18 cellular contexts compared by ENCODE assay signal in the genomic region with DNA sequence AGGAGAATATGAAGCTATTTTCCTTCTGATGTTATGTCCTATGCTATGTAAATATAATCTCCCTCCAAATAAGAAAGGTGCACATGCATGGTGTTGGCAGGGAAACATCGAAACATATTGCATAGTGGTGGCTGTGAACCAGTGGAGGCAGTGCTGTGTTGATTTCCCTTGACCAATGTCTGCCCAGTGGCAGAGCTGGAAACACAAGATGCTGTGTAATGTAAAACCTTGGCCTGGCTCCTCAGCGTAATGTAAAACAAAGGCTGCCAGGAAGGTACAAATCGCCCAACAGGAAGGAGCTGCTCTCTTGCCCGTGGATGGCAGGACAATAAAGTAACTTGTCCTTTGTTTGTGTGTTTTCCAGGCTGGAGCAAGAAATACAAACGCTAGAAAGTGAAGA.
A peak's percentile ranks its signal among the peaks of the same experiment; 100 is the strongest.
DNase-seq lines count a peak whose midpoint lies in the region; ATAC-seq and TF ChIP-seq lines count a peak whose summit lies in the region.
"Had no signal": no experiment of that assay in that cellular context is flagged by ENCODE, and none has a peak within 500 bp of the region (broad histone marks: within the 10 kb centered on the region; RNA-seq: fewer than 3 reads in every experiment).

No MANE protein-coding gene starts in this region.

- H3K4me1 Mint-ChIP-seq in activated naive CD4-positive, alpha-beta T cell treated with anti-CD3 and anti-CD28 coated beads, Interleukin-2, amount 10 ng/mL, durations not matched to agents 7 days and 5 days: peaks cover 30% of the 10 kb centered on the region

- H3K27me3 ChIP-seq in left ventricle myocardium inferior (ENCODE audit: low read depth): no peaks in the 10 kb centered on the region
- no peaks in the 10 kb centered on the region for H3K27me3 ChIP-seq in lower lobe of right lung (ENCODE audit: low read depth)
- H3K27me3 ChIP-seq: gastroesophageal sphincter had no signal

- H4K20me1 ChIP-seq in OCI-LY7 (ENCODE audit: insufficient read depth, low read length): no peaks in the 10 kb centered on the region

- H3K4me1 ChIP-seq in left ventricle myocardium inferior (peaks cover 45% of the 10 kb centered on the region), OCI-LY7 (ENCODE audit: insufficient read depth, low read length, poor library complexity, severe bottlenecking) (peaks cover 72% of the 10 kb centered on the region), lower lobe of right lung (peaks cover 16% of the 10 kb centered on the region)

- CTCF ChIA-PET in OCI-LY7 (lab: Charles Lee; ENCODE audit: unreplicated experiment): interaction anchor here (1.4 kb wide), 1 partner anchor 225 kb away, joined by 4 read pairs; no protein-coding TSS in a partner anchor
- CTCF ChIA-PET in activated naive CD4-positive, alpha-beta T cell treated with anti-CD3 and anti-CD28 coated beads, Interleukin-2, amount 10 ng/mL, durations not matched to agents 7 days and 5 days (lab: Charles Lee): no interaction called here

- no TSS peak for BruUV-seq in OCI-LY7 (replicated peaks; lab: Mats Ljungman, UMichigan)

- no peak overlapping the region for H3K4me3 Mint-ChIP-seq in activated naive CD4-positive, alpha-beta T cell treated with anti-CD3 and anti-CD28 coated beads, Interleukin-2, amount 10 ng/mL, durations not matched to agents 7 days and 5 days
- H3K4me3 Mint-ChIP-seq: activated CD4-positive, alpha-beta T cell treated with anti-CD3 and anti-CD28 coated beads for 36 hours; H9; natural killer cell treated with Interleukin-12 subunit alpha and Interleukin-12 subunit beta and Interleukin-15 and Interleukin-18, amount 100 ng/mL, for 72 hours; stimulated activated naive CD8-positive, alpha-beta T cell treated with anti-CD3 and anti-CD28 coated beads, Interleukin-15, amount 100 ng/mL, for 72 hours had no signal

- H3K27ac Mint-ChIP-seq in activated naive CD4-positive, alpha-beta T cell treated with anti-CD3 and anti-CD28 coated beads, Interleukin-2, amount 10 ng/mL, durations not matched to agents 7 days and 5 days: no peak overlapping the region
- H3K27ac Mint-ChIP-seq: activated CD4-positive, alpha-beta T cell treated with anti-CD3 and anti-CD28 coated beads for 36 hours; H9; natural killer cell treated with Interleukin-12 subunit alpha and Interleukin-12 subunit beta and Interleukin-15 and Interleukin-18, amount 100 ng/mL, for 72 hours; stimulated activated naive CD8-positive, alpha-beta T cell treated with anti-CD3 and anti-CD28 coated beads, Interleukin-15, amount 100 ng/mL, for 72 hours had no signal

- H3K9me2 ChIP-seq in OCI-LY7 (ENCODE audit: insufficient read depth, low read length): no peaks in the 10 kb centered on the region

- H3K36me3 ChIP-seq in left ventricle myocardium inferior: peaks cover 13% of the 10 kb centered on the region
- H3K36me3 ChIP-seq in OCI-LY7 (ENCODE audit: insufficient read depth, low read length): no peaks in the 10 kb centered on the region
- H3K36me3 ChIP-seq in lower lobe of right lung: no peaks in the 10 kb centered on the region
- H3K36me3 ChIP-seq: gastroesophageal sphincter had no signal

- H2AFZ ChIP-seq in OCI-LY7 (ENCODE audit: low read length): peak overlapping the region; percentile 51; the same call in 1 of the 2 replicates

- POLR2A ChIA-PET in OCI-LY7 (lab: Charles Lee): interaction anchor here (0.5 to 15.2 kb wide), 10 partner anchors 8 to 226 kb away, joined by 3 to 224 read pairs (median 6); no protein-coding TSS in a partner anchor

- H3K4me3 ChIP-seq in left ventricle myocardium inferior (no peak overlapping the region), OCI-LY7 (ENCODE audit: low read depth, low read length, poor library complexity, severe bottlenecking) (no peak overlapping the region), lower lobe of right lung (no peak overlapping the region)
- H3K4me3 ChIP-seq: coronary artery, gastroesophageal sphincter, lung had no signal

- TF ChIP-seq CTCF in left ventricle myocardium inferior (IDR thresholded peaks at IDR 0.05; ENCODE audit: borderline replicate concordance) (no peak), OCI-LY7 (conservative IDR thresholded peaks at IDR 0.05; ENCODE audit: low read length) (0 out of 2 replicates have a peak, but pooled peaks have one; percentile 18), lower lobe of right lung (IDR thresholded peaks at IDR 0.05) (no peak)

- H3K27me3 Mint-ChIP-seq in activated naive CD4-positive, alpha-beta T cell treated with anti-CD3 and anti-CD28 coated beads, Interleukin-2, amount 10 ng/mL, durations not matched to agents 7 days and 5 days: peaks cover 9% of the 10 kb centered on the region
- H3K27me3 Mint-ChIP-seq: activated CD4-positive, alpha-beta T cell treated with anti-CD3 and anti-CD28 coated beads for 36 hours; stimulated activated naive CD8-positive, alpha-beta T cell treated with anti-CD3 and anti-CD28 coated beads, Interleukin-15, amount 100 ng/mL, for 72 hours had no signal

- H3K9me3 ChIP-seq in left ventricle myocardium inferior (replicated peaks): no peaks in the 10 kb centered on the region
- H3K9me3 ChIP-seq in OCI-LY7 (ENCODE audit: low read length): no peaks in the 10 kb centered on the region
- no peaks in the 10 kb centered on the region for H3K9me3 ChIP-seq in lower lobe of right lung
- H3K9me3 ChIP-seq: gastroesophageal sphincter had no signal

- DNase-seq in left ventricle myocardium inferior (no peak), Right ventricle myocardium inferior (ENCODE audit: missing footprints) (no peak), OCI-LY7 (ENCODE audit: low spot score) (no peak), left kidney (ENCODE audit: low read depth, low spot score) (peak; percentile 73), SIG-M5 (lab: John Stamatoyannopoulos, UW) (no peak), lower lobe of right lung (no peak), NCI-H2227 treated with DMSO at 0.1 percent for 48 hours (lab: John Stamatoyannopoulos, UW) (no peak)
- no peak for DNase-seq in activated naive CD4-positive, alpha-beta T cell treated with anti-CD3 and anti-CD28 coated beads, Interleukin-2, amount 10 ng/mL, durations not matched to agents 7 days and 5 days
- DNase-seq: activated CD4-positive, alpha-beta T cell treated with anti-CD3 and anti-CD28 coated beads for 36 hours; activated naive CD4-positive, alpha-beta T cell treated with Interleukin-2 at 50 U/mL for 16 hours; H9; retina; stimulated activated naive CD8-positive, alpha-beta T cell treated with anti-CD3 and anti-CD28 coated beads, Interleukin-15, amount 100 ng/mL, for 72 hours had no signal

- intact Hi-C loops in left ventricle myocardium inferior (cut with micrococcal nuclease): no loop called here
- intact Hi-C loops in Right ventricle myocardium inferior (cut with DNase I): loop anchor here (5.0 kb wide), 1 partner anchor 109 kb away; no protein-coding TSS in a partner anchor
- intact Hi-C loops in OCI-LY7 (cut with micrococcal nuclease; ENCODE audit: unreplicated experiment): no loop called here
- intact Hi-C loops in lower lobe of right lung (cut with DNase I): no loop called here

- peaks cover 3% of the 10 kb centered on the region for H3K36me3 Mint-ChIP-seq in activated naive CD4-positive, alpha-beta T cell treated with anti-CD3 and anti-CD28 coated beads, Interleukin-2, amount 10 ng/mL, durations not matched to agents 7 days and 5 days
- H3K36me3 Mint-ChIP-seq: natural killer cell treated with Interleukin-12 subunit alpha and Interleukin-12 subunit beta and Interleukin-15 and Interleukin-18, amount 100 ng/mL, for 72 hours had no signal

- ATAC-seq in Right ventricle myocardium inferior: no peak
- ATAC-seq in lower lobe of right lung: no peak
- ATAC-seq: activated CD4-positive, alpha-beta T cell treated with anti-CD3 and anti-CD28 coated beads for 36 hours; gastroesophageal sphincter; natural killer cell treated with Interleukin-12 subunit alpha and Interleukin-12 subunit beta and Interleukin-15 and Interleukin-18, amount 100 ng/mL, for 72 hours; stimulated activated naive CD8-positive, alpha-beta T cell treated with anti-CD3 and anti-CD28 coated beads, Interleukin-15, amount 100 ng/mL, for 72 hours had no signal

- H3K27ac ChIP-seq in left ventricle myocardium inferior (replicated peaks) (peak overlapping the region; percentile 3), OCI-LY7 (ENCODE audit: low read depth, low read length, poor library complexity, severe bottlenecking) (no peak overlapping the region), lower lobe of right lung (no peak overlapping the region)
- H3K27ac ChIP-seq: coronary artery, epithelial cell of prostate, gastroesophageal sphincter had no signal

- peaks cover 3% of the 10 kb centered on the region for H3K9me3 Mint-ChIP-seq in activated naive CD4-positive, alpha-beta T cell treated with anti-CD3 and anti-CD28 coated beads, Interleukin-2, amount 10 ng/mL, durations not matched to agents 7 days and 5 days
- H3K9me3 Mint-ChIP-seq: H9; natural killer cell treated with Interleukin-12 subunit alpha and Interleukin-12 subunit beta and Interleukin-15 and Interleukin-18, amount 100 ng/mL, for 72 hours had no signal

- H3K79me2 ChIP-seq in OCI-LY7 (ENCODE audit: insufficient read depth, low read depth, low read length): no peaks in the 10 kb centered on the region

- H3K4me2 ChIP-seq in OCI-LY7 (ENCODE audit: low read length): no peak overlapping the region
